ENCODE assay signal across 12 cellular contexts in genomic region chr2:197209274-197209673, GRCh38.
A peak's percentile ranks its signal among the peaks of the same experiment; 100 is the strongest.
DNase-seq lines count a peak whose midpoint lies in the region; FAIRE-seq and TF ChIP-seq lines count a peak whose summit lies in the region.
"Had no signal": no experiment of that assay in that cellular context is flagged by ENCODE, and none has a peak within 500 bp of the region (broad histone marks: within the 10 kb centered on the region; RNA-seq: fewer than 3 reads in every experiment).

No MANE protein-coding gene starts in this region.

- H3K27me3 Mint-ChIP-seq in activated CD4-positive, alpha-beta T cell treated with anti-CD3 and anti-CD28 coated beads, Interleukin-2, amount 10 ng/mL, durations not matched to agents 24 days and 14 days, result no peaks in the 10 kb centered on the region

- TF ChIP-seq POLR2A in esophagus muscularis mucosa (IDR thresholded peaks at IDR 0.05; ENCODE audit: low read depth) (no peak), stomach (IDR thresholded peaks at IDR 0.05) (no peak)

- peaks cover 94% of the 10 kb centered on the region for H3K4me1 Mint-ChIP-seq in activated CD4-positive, alpha-beta T cell treated with anti-CD3 and anti-CD28 coated beads, Interleukin-2, amount 10 ng/mL, durations not matched to agents 24 days and 14 days

- no peak for FAIRE-seq in RCC 7860 (lab: Jason Lieb, UNC)

- intact Hi-C loops in activated CD4-positive, alpha-beta T cell treated with anti-CD3 and anti-CD28 coated beads, Interleukin-2, amount 10 ng/mL, durations not matched to agents 24 days and 14 days (cut with micrococcal nuclease), result loop anchor here (1.0 to 5.0 kb wide), 4 partner anchors 10 to 223 kb away; no protein-coding TSS in a partner anchor
- intact Hi-C loops in esophagus muscularis mucosa (cut with DNase I), result no loop called here
- intact Hi-C loops in stomach (cut with DNase I; ENCODE audit: low total_unique reads), result no loop called here

- TF ChIP-seq CTCF in esophagus muscularis mucosa (IDR thresholded peaks at IDR 0.05) (no peak), stomach (IDR thresholded peaks at IDR 0.05) (no peak)

- H3K4me1 ChIP-seq in esophagus muscularis mucosa, result peaks cover 4 to 88% (median 73%) of the 10 kb centered on the region in 4 donors
- H3K4me1 ChIP-seq in stomach, result peaks cover 20 to 92% (median 54%) of the 10 kb centered on the region in 4 donors

- H3K4me3 Mint-ChIP-seq in activated CD4-positive, alpha-beta T cell treated with anti-CD3 and anti-CD28 coated beads, Interleukin-2, amount 10 ng/mL, durations not matched to agents 24 days and 14 days, result peak overlapping the region; percentile 68

- peaks cover 11% of the 10 kb centered on the region for H3K36me3 Mint-ChIP-seq in activated CD4-positive, alpha-beta T cell treated with anti-CD3 and anti-CD28 coated beads, Interleukin-2, amount 10 ng/mL, durations not matched to agents 24 days and 14 days (ENCODE audit: low read depth)

- peak overlapping the region; percentile 16 to 25 (median 20) for H3K27ac ChIP-seq in esophagus muscularis mucosa (replicated peaks in 1 of 4)
- H3K27ac ChIP-seq in stomach, result peak overlapping the region in 4 of 5 donors; percentile 50 to 76 (median 58)

- peak overlapping the region; percentile 97 for H3K27ac Mint-ChIP-seq in activated CD4-positive, alpha-beta T cell treated with anti-CD3 and anti-CD28 coated beads, Interleukin-2, amount 10 ng/mL, durations not matched to agents 24 days and 14 days

- WGBS in esophagus muscularis mucosa, result 78% methylated on average over 2 of the region's 2 CpGs
- 36 to 66% (median 53%) methylated on average over 2 of the region's 2 CpGs for WGBS in stomach, 5 donors

- H3K36me3 ChIP-seq in esophagus muscularis mucosa, result no peaks in the 10 kb centered on the region
- H3K36me3 ChIP-seq in stomach, result no peaks in the 10 kb centered on the region
- H3K36me3 ChIP-seq: thoracic aorta had no signal

- no peaks in the 10 kb centered on the region for H3K27me3 ChIP-seq in esophagus muscularis mucosa
- no peaks in the 10 kb centered on the region for H3K27me3 ChIP-seq in stomach

- H3K9me3 ChIP-seq in esophagus muscularis mucosa (no peaks in the 10 kb centered on the region), stomach (no peaks in the 10 kb centered on the region)
- H3K9me3 ChIP-seq: thoracic aorta had no signal

- H3K4me3 ChIP-seq in esophagus muscularis mucosa, result no peak overlapping the region
- H3K4me3 ChIP-seq in stomach, result no peak overlapping the region
- H3K4me3 ChIP-seq: thoracic aorta had no signal

- peak; percentile 69 for DNase-seq in activated CD4-positive, alpha-beta T cell treated with anti-CD3 and anti-CD28 coated beads, Interleukin-2, amount 10 ng/mL, durations not matched to agents 24 days and 14 days
- no peak for DNase-seq in activated CD4-positive, alpha-beta T cell treated with anti-CD3 and anti-CD28 coated beads for 1 hour
- DNase-seq in RCC 7860 (ENCODE audit: low spot score), result peak; percentile 82
- no peak for DNase-seq in esophagus muscularis mucosa (ENCODE audit: extremely low spot score)
- DNase-seq in stomach, result no peak
- DNase-seq in NCI-H2107 (lab: John Stamatoyannopoulos, UW), result no peak
- DNase-seq in Kasumi-1 (lab: John Stamatoyannopoulos, UW), result no peak
- DNase-seq in NCI-H446 treated with DMSO at 0.1 percent for 48 hours (lab: John Stamatoyannopoulos, UW), result no peak
- DNase-seq: activated effector memory CD4-positive, alpha-beta T cell treated with Interleukin-2 at 50 U/mL for 16 hours; left cardiac atrium; stimulated activated CD4-positive, alpha-beta T cell treated with anti-CD3 and anti-CD28 coated beads, Interleukin-12 subunit alpha, Interleukin-12 subunit beta, amount 100 ng/mL, for 4 hours had no signal

- TF ChIP-seq EP300 in esophagus muscularis mucosa (IDR thresholded peaks at IDR 0.05), result no peak
- TF ChIP-seq EP300 in stomach (IDR thresholded peaks at IDR 0.05), result no peak

- H3K9me3 Mint-ChIP-seq in activated CD4-positive, alpha-beta T cell treated with anti-CD3 and anti-CD28 coated beads, Interleukin-2, amount 10 ng/mL, durations not matched to agents 24 days and 14 days, result no peaks in the 10 kb centered on the region

Comparison
In these comparisons a context has a peak if more than half of its experiments do, and no peak if none do; other contexts are left out.
1. DNase-seq: peak in activated CD4-positive, alpha-beta T cell treated with anti-CD3 and anti-CD28 coated beads, Interleukin-2, amount 10 ng/mL, durations not matched to agents 24 days and 14 days (single experiment) and RCC 7860 (single experiment); none in activated CD4-positive, alpha-beta T cell treated with anti-CD3 and anti-CD28 coated beads for 1 hour (single experiment), esophagus muscularis mucosa (single experiment), stomach (single experiment), NCI-H2107 (single experiment), Kasumi-1 (0 of 2) and NCI-H446 treated with DMSO at 0.1 percent for 48 hours (single experiment).